8 cellular contexts compared by ENCODE assay signal in the genomic region with DNA sequence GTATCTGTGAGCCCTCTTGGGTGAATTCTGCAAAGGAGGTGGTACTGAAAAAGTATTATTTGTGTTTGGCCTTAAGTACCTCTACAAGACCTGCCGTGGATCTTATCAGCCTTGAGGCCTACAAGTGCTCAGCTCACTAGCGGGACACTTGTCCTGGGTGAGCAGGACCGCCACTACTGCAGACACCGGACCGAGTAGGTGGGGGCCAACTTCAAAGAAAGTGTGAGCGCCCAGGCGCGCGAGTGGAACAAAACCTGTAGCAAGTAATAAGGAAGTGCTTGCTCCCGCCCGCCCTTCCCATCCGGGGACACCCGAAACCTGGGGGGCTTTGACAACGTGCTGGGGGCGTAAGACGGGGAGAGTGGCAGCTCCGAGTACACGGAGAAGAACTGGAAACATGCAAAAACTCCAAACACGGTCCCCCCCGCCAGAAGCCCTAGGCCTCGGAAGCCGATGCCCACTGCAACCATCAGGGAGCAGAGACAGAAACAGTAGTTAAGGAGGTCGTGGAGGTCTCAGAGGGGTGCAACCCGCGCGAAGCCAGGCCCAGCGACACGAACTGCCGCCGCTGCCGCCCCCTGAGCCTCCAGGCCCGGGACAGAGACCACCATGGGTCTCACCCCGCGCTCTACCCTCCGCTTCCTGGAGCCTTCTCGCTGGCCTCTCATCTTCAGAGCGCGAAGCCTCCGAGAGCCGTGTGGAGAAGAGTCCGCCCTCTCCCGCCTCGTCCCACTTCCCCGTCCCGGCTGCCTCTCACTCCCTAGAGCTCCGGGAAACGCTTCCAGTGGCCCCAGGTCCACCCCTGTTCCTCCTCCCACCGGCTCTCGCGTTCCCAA. TPM values are rescaled to one million over a fixed set of nuclear protein-coding genes. Genes with fewer than 3 reads are reported as not detected.
A peak's percentile ranks its signal among the peaks of the same experiment; 100 is the strongest.
DNase-seq lines count a peak whose midpoint lies in the region; ATAC-seq and TF ChIP-seq lines count a peak whose summit lies in the region.

No MANE protein-coding gene starts in this region.

- in situ Hi-C loops in KBM-7 (cut with MboI; ENCODE audit: low pct_unique_long_range_greater_than_20kb, low sequenced_read_pairs) = no loop called here

- peaks cover 26% of the 10 kb centered on the region for H3K4me1 Mint-ChIP-seq in chondrocyte (ENCODE audit: low read depth)

- H3K4me1 ChIP-seq in left lung = peaks cover 9 to 29% of the 10 kb centered on the region in 2 donors

- H3K9me3 Mint-ChIP-seq in chondrocyte (ENCODE audit: low read depth) = no peaks in the 10 kb centered on the region

- H3K27ac ChIP-seq in left lung = peak overlapping the region; percentile 97 to 98

- no peaks in the 10 kb centered on the region for H3K27me3 Mint-ChIP-seq in chondrocyte (ENCODE audit: low read depth)

- no peaks in the 10 kb centered on the region for H3K9me3 ChIP-seq in left lung

- no peaks in the 10 kb centered on the region for H3K27me3 ChIP-seq in left lung

- peak; percentile 52 for ATAC-seq in left lung
- no peak for ATAC-seq in GM19463 (IDR thresholded peaks at IDR 0.05; ENCODE audit: unreplicated experiment)

- DNase-seq in NOMO-1 (lab: John Stamatoyannopoulos, UW; ENCODE audit: unreplicated experiment in 2 of 2) (peak; percentile 32 to 55), NOMO-1 treated with dmso at 0.1 percent for 144 hours (lab: John Stamatoyannopoulos, UW; ENCODE audit: unreplicated experiment) (no peak), KBM-7 (peak; percentile 60), chondrocyte (ENCODE audit: low spot score) (peak; percentile 90), left lung (peak; percentile 78 to 89)
- peak; percentile 38 for DNase-seq in activated CD4-positive, alpha-beta T cell treated with anti-CD3 and anti-CD28 coated beads for 1 hour
- DNase-seq in stimulated activated CD4-positive, alpha-beta T cell treated with anti-CD3 and anti-CD28 coated beads, Interleukin-4, amount 100 ng/mL, for 1 hour = peak; percentile 49

- peak overlapping the region; percentile 97 for H3K4me3 Mint-ChIP-seq in chondrocyte (ENCODE audit: unreplicated experiment)

- intact Hi-C loops in left lung (cut with DNase I) = no loop called here

- peak overlapping the region; percentile 95 to 97 for H3K4me3 ChIP-seq in left lung

- H3K27ac Mint-ChIP-seq in chondrocyte (ENCODE audit: unreplicated experiment) = peak overlapping the region; percentile 100

- no peak for TF ChIP-seq CTCF in chondrocyte (IDR thresholded peaks at IDR 0.05)
- TF ChIP-seq CTCF in left lung (IDR thresholded peaks at IDR 0.05) = no peak

- H3K36me3 Mint-ChIP-seq in chondrocyte (ENCODE audit: low read depth) = peaks cover 1% of the 10 kb centered on the region

- H3K36me3 ChIP-seq in left lung = peaks cover 0 to 17% of the 10 kb centered on the region in 2 donors

RNA-seq across cellular contexts. Expression of a gene that starts 0.6 kb away (rescaled TPM):
- total RNA-seq in chondrocyte = 89.3 to 104 TPM (median 98.1 TPM) in 3 replicates
- total RNA-seq in left lung = 100 to 1,000 TPM; 137 to 166 TPM

RNA-seq across cellular contexts. Expression of a gene that starts 55.5 kb away (rescaled TPM):
- total RNA-seq in chondrocyte = 37.6 to 47.3 TPM (median 45.1 TPM) in 3 replicates
- 10 to 100 TPM; 25.1 to 32.6 TPM for total RNA-seq in left lung
